In the genomic region with DNA sequence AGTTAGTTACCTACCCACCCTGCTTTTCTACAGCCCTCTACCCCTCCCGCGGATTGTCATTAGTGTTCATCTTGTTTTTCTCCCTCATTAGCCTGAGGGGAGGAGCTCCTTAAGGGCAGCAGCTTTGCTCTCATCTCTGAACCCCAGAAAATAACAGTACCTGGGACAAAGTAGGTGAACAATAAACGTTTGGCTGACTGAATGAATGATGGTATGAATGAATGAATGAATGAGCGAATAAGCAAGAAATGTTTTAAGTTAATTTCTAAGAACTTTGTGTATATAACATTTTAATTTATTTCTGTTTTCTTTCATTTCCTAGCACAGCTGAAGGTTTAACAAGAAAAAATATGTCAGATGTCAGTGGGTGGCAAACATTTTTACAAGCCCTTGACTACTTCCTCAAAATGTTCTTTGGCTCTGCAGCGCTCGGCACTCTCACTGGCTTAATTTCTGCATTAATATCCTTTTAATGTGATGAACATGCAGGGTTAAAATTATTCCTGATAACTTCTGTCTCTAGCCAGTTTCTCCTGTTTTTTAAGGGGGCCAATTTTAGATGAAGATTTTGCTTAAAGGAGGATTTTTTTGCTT, we compare ENCODE assay signal across 18 cellular contexts.
"Had no signal": no experiment of that assay in that cellular context is flagged by ENCODE, and none has a peak within 500 bp of the region (broad histone marks: within the 10 kb centered on the region; RNA-seq: fewer than 3 reads in every experiment).

No MANE protein-coding gene starts in this region.

- H3K27me3 ChIP-seq: foreskin keratinocyte, pancreas, suprapubic skin, thyroid gland had no signal

- DNase-seq: dermis blood vessel endothelial cell; erythroblast; foreskin keratinocyte; hippocampal formation; left colon; left ventricle myocardium superior; mesendoderm; naive B cell; occipital lobe; pancreas; right cardiac atrium; stimulated activated CD4-positive, alpha-beta T cell treated with anti-CD3 and anti-CD28 coated beads, Interleukin-2, amount 100 ng/mL, for 48 hours; stimulated activated naive CD4-positive, alpha-beta T cell treated with Interleukin-2 at 50 U/mL for 16 hours; thyroid gland had no signal

- H3K4me2 ChIP-seq: smooth muscle cell had no signal

- H3K4me1 ChIP-seq: pancreas had no signal

- H3K27ac ChIP-seq: foreskin keratinocyte, pancreas, suprapubic skin, thyroid gland had no signal

- ATAC-seq: foreskin keratinocyte, left colon, left ventricle myocardium superior, pancreas, right cardiac atrium had no signal

- H3K9me3 ChIP-seq: pancreas, suprapubic skin, thyroid gland had no signal

- H3K4me3 ChIP-seq: lung, pancreas, smooth muscle cell, suprapubic skin, thyroid gland had no signal

- FAIRE-seq: pancreas, urothelium cell line had no signal
